In genomic region chr14:23469127-23469905, GRCh38 we compare ENCODE assay signal across 1 cellular context.
TF ChIP-seq lines count a peak whose summit lies in the region.

Gene NGDN (plus strand): TSS chr14:23469703. CDS start chr14:23469716, 13 bp downstream.

TF ChIP-seq in HepG2, 621 proteins besides CTCF, POLR2A, EP300 and RAD21 (continued from another document and continues in another):
- TF ChIP-seq ZBTB44 (CRISPR knock-in tag; IDR thresholded peaks at IDR 0.05) = peak; percentile 93
- TF ChIP-seq CHD2 (IDR thresholded peaks at IDR 0.05; ENCODE audit: low read depth, low read length) = 0 out of 2 replicates have a peak, but pooled peaks have one; percentile 21
- peak; percentile 94 for TF ChIP-seq CREB1 (IDR thresholded peaks at IDR 0.05)
- TF ChIP-seq CREB1 (CRISPR knock-in tag; IDR thresholded peaks at IDR 0.05) = peak; percentile 99
- peak; percentile 52 for TF ChIP-seq ZNF264 (CRISPR knock-in tag; IDR thresholded peaks at IDR 0.05)
- TF ChIP-seq IRF2 (CRISPR knock-in tag; IDR thresholded peaks at IDR 0.05) = peak; percentile 96
- no peak; the same call in 1 of the 2 replicates for TF ChIP-seq XBP1 (CRISPR knock-in tag; IDR thresholded peaks at IDR 0.05)
- peak; percentile 99 for TF ChIP-seq ZSCAN5A (CRISPR knock-in tag; IDR thresholded peaks at IDR 0.05; ENCODE audit: borderline replicate concordance)
- 0 out of 2 replicates have a peak, but pooled peaks have one; percentile 62 for TF ChIP-seq IRF1 (CRISPR knock-in tag; IDR thresholded peaks at IDR 0.05; ENCODE audit: low read depth)
- TF ChIP-seq TFDP1 (CRISPR knock-in tag; IDR thresholded peaks at IDR 0.05; ENCODE audit: borderline replicate concordance) = peak; percentile 91
- TF ChIP-seq ATF6 (CRISPR knock-in tag; conservative IDR thresholded peaks at IDR 0.05) = 0 out of 2 replicates have a peak, but pooled peaks have one; percentile 7
- TF ChIP-seq CENPX (CRISPR knock-in tag; IDR thresholded peaks at IDR 0.05) = no peak
- no peak for TF ChIP-seq IKZF4 (CRISPR knock-in tag; IDR thresholded peaks at IDR 0.05; ENCODE audit: borderline replicate concordance, low read depth, not compliant biosample characterization)
- TF ChIP-seq DNMT3B (CRISPR knock-in tag; conservative IDR thresholded peaks at IDR 0.05) = peak; percentile 97
- peak; percentile 5; the same call in 1 of the 2 replicates for TF ChIP-seq MEIS1 (CRISPR knock-in tag; IDR thresholded peaks at IDR 0.05; ENCODE audit: borderline replicate concordance)
- peak; percentile 69; the same call in 1 of the 2 replicates for TF ChIP-seq TEAD2 (CRISPR knock-in tag; IDR thresholded peaks at IDR 0.05)
- peak; percentile 94 for TF ChIP-seq MIXL1 (CRISPR knock-in tag; IDR thresholded peaks at IDR 0.05)
- TF ChIP-seq ZNF121 (CRISPR knock-in tag; IDR thresholded peaks at IDR 0.05) = no peak; the same call in 1 of the 2 replicates
- peak; percentile 86; the same call in 1 of the 2 replicates for TF ChIP-seq ZNF543 (CRISPR knock-in tag; IDR thresholded peaks at IDR 0.05)
- no peak for TF ChIP-seq SNRNP70 (IDR thresholded peaks at IDR 0.05; ENCODE audit: low read depth, low read length)
- peak; percentile 94; the same call in 1 of the 2 replicates for TF ChIP-seq E2F2 (CRISPR knock-in tag; IDR thresholded peaks at IDR 0.05; ENCODE audit: borderline replicate concordance)
- TF ChIP-seq AHR (CRISPR knock-in tag; IDR thresholded peaks at IDR 0.05) = peak; percentile 94; the same call in 1 of the 2 replicates
- no peak for TF ChIP-seq HOXA7 (CRISPR knock-in tag; IDR thresholded peaks at IDR 0.05)
- peak; percentile 96 for TF ChIP-seq THAP11 (CRISPR knock-in tag; IDR thresholded peaks at IDR 0.05)
- TF ChIP-seq RFX1 (IDR thresholded peaks at IDR 0.05) = no peak; the same call in 1 of the 2 replicates
- TF ChIP-seq HNRNPUL1 (IDR thresholded peaks at IDR 0.05; ENCODE audit: low read depth, low read length) = no peak
- TF ChIP-seq ZSCAN31 (CRISPR knock-in tag; IDR thresholded peaks at IDR 0.05; ENCODE audit: low read depth) = peak; percentile 95
- peak; percentile 91; the same call in 1 of the 2 replicates for TF ChIP-seq ZNF83 (CRISPR knock-in tag; IDR thresholded peaks at IDR 0.05; ENCODE audit: borderline replicate concordance)
- peak; percentile 91 for TF ChIP-seq TFDP2 (CRISPR knock-in tag; IDR thresholded peaks at IDR 0.05)
- TF ChIP-seq BATF2 (CRISPR knock-in tag; IDR thresholded peaks at IDR 0.05) = 0 out of 2 replicates have a peak, but pooled peaks have one; percentile 59
- no peak for TF ChIP-seq SRSF4 (IDR thresholded peaks at IDR 0.05; ENCODE audit: low read depth, low read length, poor library complexity, severe bottlenecking)
- peak; percentile 96 for TF ChIP-seq KMT2B (CRISPR knock-in tag; IDR thresholded peaks at IDR 0.05)
- TF ChIP-seq FOSL1 (CRISPR knock-in tag; IDR thresholded peaks at IDR 0.05; ENCODE audit: borderline replicate concordance) = 0 out of 2 replicates have a peak, but pooled peaks have one; percentile 39
- TF ChIP-seq USF2 (IDR thresholded peaks at IDR 0.05; ENCODE audit: low read depth, low read length) = no peak
- no peak; the same call in 1 of the 2 replicates for TF ChIP-seq USF2 (CRISPR knock-in tag; IDR thresholded peaks at IDR 0.05; ENCODE audit: borderline replicate concordance)
- TF ChIP-seq HNF4A (CRISPR knock-in tag; IDR thresholded peaks at IDR 0.05) = peak; percentile 15; the same call in 1 of the 2 replicates
- TF ChIP-seq XRCC5 (optimal IDR thresholded peaks at IDR 0.05; ENCODE audit: low read length) = peak; percentile 92
- TF ChIP-seq ESRRA (CRISPR knock-in tag; IDR thresholded peaks at IDR 0.05; ENCODE audit: low read depth) = peak; percentile 66; the same call in 1 of the 2 replicates
- TF ChIP-seq ARNT (IDR thresholded peaks at IDR 0.05) = no peak
- no peak; the same call in 1 of the 2 replicates for TF ChIP-seq ZMAT3 (CRISPR knock-in tag; conservative IDR thresholded peaks at IDR 0.05)
- peak; percentile 91 for TF ChIP-seq ZNF792 (CRISPR knock-in tag; IDR thresholded peaks at IDR 0.05)
- TF ChIP-seq ZNF629 (CRISPR knock-in tag; conservative IDR thresholded peaks at IDR 0.05) = peak; percentile 53
- peak; percentile 43; the same call in 1 of the 2 replicates for TF ChIP-seq SNAPC2 (CRISPR knock-in tag; IDR thresholded peaks at IDR 0.05)
- peak; percentile 88 for TF ChIP-seq ZBTB49 (CRISPR knock-in tag; IDR thresholded peaks at IDR 0.05; ENCODE audit: borderline replicate concordance)
- peak; percentile 55; the same call in 1 of the 2 replicates for TF ChIP-seq NCOA1 (CRISPR knock-in tag; IDR thresholded peaks at IDR 0.05)
- TF ChIP-seq FOXO1 (CRISPR knock-in tag; IDR thresholded peaks at IDR 0.05) = peak; percentile 76
- TF ChIP-seq CEBPB (IDR thresholded peaks at IDR 0.05; ENCODE audit: borderline replicate concordance, low read depth, low read length) = no peak; the same call in 1 of the 2 replicates
- TF ChIP-seq SP4 (CRISPR knock-in tag; IDR thresholded peaks at IDR 0.05) = peak; percentile 94
- peak; percentile 92 for TF ChIP-seq ZNF883 (CRISPR knock-in tag; IDR thresholded peaks at IDR 0.05; ENCODE audit: not compliant biosample characterization)
- TF ChIP-seq HINFP (CRISPR knock-in tag; IDR thresholded peaks at IDR 0.05; ENCODE audit: low read depth) = peak; percentile 85; the same call in 1 of the 2 replicates
- TF ChIP-seq ZFY (CRISPR knock-in tag; IDR thresholded peaks at IDR 0.05) = peak; percentile 100
- no peak for TF ChIP-seq KDM6A (CRISPR knock-in tag; IDR thresholded peaks at IDR 0.05; ENCODE audit: low read depth)
